Comparison of ENCODE assay signal across 17 cellular contexts in genomic region chr9:1804128-1804865, GRCh38.
"Had no signal": no experiment of that assay in that cellular context is flagged by ENCODE, and none has a peak within 500 bp of the region (broad histone marks: within the 10 kb centered on the region; RNA-seq: fewer than 3 reads in every experiment).

No MANE protein-coding gene starts in this region.

- H3K36me3 Mint-ChIP-seq: naive B cell, neural progenitor cell, T-cell had no signal

- DNase-seq: activated B cell treated with CpG ODN at 0.5 μM for 24 hours; activated CD8-positive, alpha-beta memory T cell treated with anti-CD3 and anti-CD28 coated beads, Interleukin-2, amount 50 U/mL, for 4 hours; activated effector memory CD4-positive, alpha-beta T cell treated with Interleukin-2 at 50 U/mL for 16 hours; activated naive CD4-positive, alpha-beta T cell treated with anti-CD3 and anti-CD28 coated beads, Interleukin-2, amount 50 U/mL, for 16 hours; activated T-cell treated with anti-CD3 and anti-CD28 coated beads, Interleukin-2, amount 50 U/mL, for 4 hours; cerebellar nuclear complex; cortex of kidney; left ventricle myocardium superior; naive B cell; psoas muscle; right cardiac atrium; T-cell; transverse colon; uterus had no signal

- ATAC-seq: activated T-cell treated with anti-CD3 and anti-CD28 coated beads, Interleukin-2, amount 50 U/mL, for 4 hours; left ventricle myocardium superior; psoas muscle; right cardiac atrium; T-cell had no signal

- FAIRE-seq: bronchial epithelial cell had no signal

- H3K9me3 Mint-ChIP-seq: neural progenitor cell had no signal

- H3K4me3 Mint-ChIP-seq: activated B cell treated with CpG ODN at 0.5 μM for 24 hours; activated T-cell treated with anti-CD3 and anti-CD28 coated beads, Interleukin-2, amount 50 U/mL, for 4 hours; naive B cell; neural progenitor cell; stimulated activated naive CD8-positive, alpha-beta T cell treated with anti-CD3 and anti-CD28 coated beads, Interleukin-15, Interleukin-2, amounts not matched to agents 100 ng/mL and 50 ng/mL, for 24 hours; T-cell had no signal

- H3K4me1 Mint-ChIP-seq: activated B cell treated with CpG ODN at 0.5 μM for 24 hours, naive B cell, neural progenitor cell had no signal

- H3K27me3 Mint-ChIP-seq: activated B cell treated with CpG ODN at 0.5 μM for 24 hours; naive B cell; stimulated activated naive CD8-positive, alpha-beta T cell treated with anti-CD3 and anti-CD28 coated beads, Interleukin-15, Interleukin-2, amounts not matched to agents 100 ng/mL and 50 ng/mL, for 24 hours; T-cell had no signal

- H3K27ac Mint-ChIP-seq: activated B cell treated with CpG ODN at 0.5 μM for 24 hours; naive B cell; neural progenitor cell; stimulated activated naive CD8-positive, alpha-beta T cell treated with anti-CD3 and anti-CD28 coated beads, Interleukin-15, Interleukin-2, amounts not matched to agents 100 ng/mL and 50 ng/mL, for 24 hours; T-cell had no signal
